Comparison of ENCODE assay signal across 9 cellular contexts in the genomic region with DNA sequence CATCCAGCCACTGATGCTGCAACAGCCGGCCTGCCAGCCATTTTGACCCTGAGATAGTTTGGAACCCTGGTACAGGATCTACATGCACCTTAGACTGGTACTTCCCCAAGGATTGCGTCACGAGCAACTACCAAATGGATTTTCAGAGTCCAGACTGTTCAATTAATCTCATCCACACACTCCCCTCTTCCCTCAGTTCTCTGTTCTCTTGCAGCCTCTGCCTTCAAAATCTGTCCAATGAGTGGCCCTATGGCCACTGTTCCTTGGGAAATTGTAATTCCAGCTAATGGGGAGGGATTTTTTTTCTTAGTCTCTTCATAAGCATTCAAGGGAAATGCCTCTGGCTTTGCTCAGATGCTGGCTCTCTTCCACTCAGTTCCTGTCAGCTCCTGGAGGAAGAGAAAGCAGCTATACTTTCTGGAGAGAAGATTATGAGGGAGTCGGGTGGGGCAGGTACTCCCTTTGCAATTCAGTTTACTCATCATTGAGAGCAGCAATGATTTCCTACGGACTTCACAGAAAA. TPM values are rescaled to one million over a fixed set of nuclear protein-coding genes. Genes with fewer than 3 reads are reported as not detected.
DNase-seq lines count a peak whose midpoint lies in the region; ATAC-seq and TF ChIP-seq lines count a peak whose summit lies in the region.
"Had no signal": no experiment of that assay in that cellular context is flagged by ENCODE, and none has a peak within 500 bp of the region (broad histone marks: within the 10 kb centered on the region; RNA-seq: fewer than 3 reads in every experiment).

No MANE protein-coding gene starts in this region.

- DNase-seq in AG09319 (ENCODE audit: extremely low read depth, low read depth) (peak; percentile 84), SW 1271 (lab: John Stamatoyannopoulos, UW) (peak; percentile 61 to 90), fibroblast of villous mesenchyme (ENCODE audit: low read depth) (peak; percentile 93), posterior vena cava (ENCODE audit: low spot score) (peak; percentile 89), GM10248 (ENCODE audit: extremely low spot score) (no peak), T-helper 9 cell (no peak)
- no peak for DNase-seq in CD8-positive, alpha-beta T cell
- DNase-seq: CD4-positive, CD25-positive, alpha-beta regulatory T cell had no signal

- no peaks in the 10 kb centered on the region for H3K27me3 ChIP-seq in CD8-positive, alpha-beta T cell (ENCODE audit: insufficient read depth, low read length)

- POLR2A ChIA-PET in GM10248 (lab: Yijun Ruan, JAX), result no interaction called here
- POLR2A ChIA-PET in CD8-positive, alpha-beta T cell (lab: Charles Lee), result no interaction called here

- H3K27me3 Mint-ChIP-seq in CD8-positive, alpha-beta T cell (ENCODE audit: low read depth), result no peaks in the 10 kb centered on the region

- H3K9me3 Mint-ChIP-seq in CD8-positive, alpha-beta T cell, result peaks cover 23% of the 10 kb centered on the region

- TF ChIP-seq CTCF in AG09319 (IDR thresholded peaks at IDR 0.05; ENCODE audit: low read depth, low read length), result no peak
- TF ChIP-seq CTCF in fibroblast of villous mesenchyme (IDR thresholded peaks at IDR 0.05; ENCODE audit: insufficient read depth, low read depth, low read length), result no peak
- no peak for TF ChIP-seq CTCF in GM10248 (IDR thresholded peaks at IDR 0.05; ENCODE audit: control extremely low read depth, extremely low read depth, low read depth, missing control alignments)
- TF ChIP-seq CTCF in CD8-positive, alpha-beta T cell (IDR thresholded peaks at IDR 0.05), result no peak

- H3K27ac Mint-ChIP-seq in CD8-positive, alpha-beta T cell, result no peak overlapping the region

- no peaks in the 10 kb centered on the region for H3K4me1 ChIP-seq in CD8-positive, alpha-beta T cell (ENCODE audit: insufficient read depth, low read length)

- peaks cover 5% of the 10 kb centered on the region for H3K36me3 Mint-ChIP-seq in CD8-positive, alpha-beta T cell

- ATAC-seq in HG03469 (IDR thresholded peaks at IDR 0.05; ENCODE audit: unreplicated experiment), result no peak
- ATAC-seq in CD8-positive, alpha-beta T cell, result no peak

- H3K27ac ChIP-seq in CD8-positive, alpha-beta T cell (ENCODE audit: low read depth, low read length), result no peak overlapping the region

- CTCF ChIA-PET in GM10248 (lab: Yijun Ruan, JAX), result interaction anchor here (1.3 kb wide), 1 partner anchor 14 kb away, joined by 4 read pairs; no protein-coding TSS in a partner anchor
- CTCF ChIA-PET in CD8-positive, alpha-beta T cell (lab: Charles Lee), result no interaction called here

- no peaks in the 10 kb centered on the region for H3K4me1 Mint-ChIP-seq in CD8-positive, alpha-beta T cell (ENCODE audit: low read depth)
- H3K4me1 Mint-ChIP-seq: CD4-positive, CD25-positive, alpha-beta regulatory T cell had no signal

- H3K9me3 ChIP-seq in CD8-positive, alpha-beta T cell (ENCODE audit: low read length), result no peaks in the 10 kb centered on the region

- intact Hi-C loops in posterior vena cava (cut with DNase I), result no loop called here
- intact Hi-C loops in CD8-positive, alpha-beta T cell (cut with DNase I, micrococcal nuclease), result no loop called here

- H3K4me3 Mint-ChIP-seq in CD8-positive, alpha-beta T cell, result no peak overlapping the region
- H3K4me3 Mint-ChIP-seq: CD4-positive, CD25-positive, alpha-beta regulatory T cell had no signal

- no peaks in the 10 kb centered on the region for H3K36me3 ChIP-seq in CD8-positive, alpha-beta T cell (ENCODE audit: insufficient read depth, low read length)

- H3K4me3 ChIP-seq in fibroblast of villous mesenchyme (ENCODE audit: low read depth, low read length), result no peak overlapping the region
- H3K4me3 ChIP-seq in CD8-positive, alpha-beta T cell (ENCODE audit: low read depth, low read length), result no peak overlapping the region

RNA-seq across cellular contexts. Expression of gene UAP1, which starts 19.8 kb away (rescaled TPM):
- total RNA-seq in fibroblast of villous mesenchyme, result 93.1 and 108 TPM in 2 replicates
- 100 to 1,000 TPM; 106 to 115 TPM for total RNA-seq in posterior vena cava
- 10 to 100 TPM; 71.5 to 73.9 TPM for total RNA-seq in CD8-positive, alpha-beta T cell

RNA-seq across cellular contexts. Expression of gene UHMK1, which starts 44.1 kb away (rescaled TPM):
- total RNA-seq in fibroblast of villous mesenchyme, result 69.9 and 139 TPM in 2 replicates
- 10 to 100 TPM; 27.5 to 36.2 TPM for total RNA-seq in posterior vena cava
- total RNA-seq in CD8-positive, alpha-beta T cell, result 10 to 100 TPM; 50.5 to 50.9 TPM

Comparison
In these comparisons a context has a peak if more than half of its experiments do, and no peak if none do; other contexts are left out.
1. DNase-seq: peak in AG09319 (single experiment), SW 1271 (2 of 2), fibroblast of villous mesenchyme (single experiment) and posterior vena cava (single experiment); none in GM10248 (single experiment), T-helper 9 cell (single experiment) and CD8-positive, alpha-beta T cell (0 of 7).